Comparison of ENCODE assay signal across 8 cellular contexts in the genomic region with DNA sequence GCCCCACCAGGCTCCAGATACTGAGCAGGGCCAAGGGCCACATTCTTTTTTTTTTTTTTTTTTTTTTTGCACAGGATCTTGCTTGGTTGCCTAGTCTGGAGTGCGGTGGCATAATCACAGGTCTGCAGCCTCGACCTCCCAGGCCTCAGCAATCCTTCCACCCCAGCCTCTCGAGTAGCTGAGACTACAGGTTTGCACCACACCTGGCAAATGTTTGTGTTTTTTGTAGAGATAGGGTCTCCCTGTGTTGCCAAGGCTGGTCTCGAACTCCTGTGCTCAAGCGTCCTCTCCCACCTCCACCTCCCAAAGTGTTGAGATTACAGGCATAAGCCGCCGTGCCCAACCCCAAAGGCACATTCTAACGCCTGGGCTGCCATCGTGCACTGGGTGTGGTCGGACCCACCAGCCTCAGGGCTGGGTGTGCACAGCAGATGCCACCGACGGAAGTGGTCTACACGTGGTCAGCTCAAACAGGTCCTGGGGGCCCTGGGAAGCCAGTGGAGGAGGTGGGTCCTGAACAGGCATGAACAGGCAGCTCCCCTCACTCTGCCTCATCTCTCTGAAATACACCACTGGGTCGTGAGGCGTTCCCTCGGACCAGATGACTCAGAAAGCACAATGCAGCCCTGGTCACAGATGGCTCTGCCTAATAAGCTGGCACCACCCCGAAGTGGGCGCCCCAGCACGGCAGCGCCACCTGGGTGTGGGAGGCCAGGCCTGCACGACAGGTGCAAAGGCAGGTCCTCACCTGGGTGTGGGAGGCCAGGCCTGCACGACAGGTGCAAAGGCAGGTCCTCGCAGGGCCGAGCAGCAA. TPM values are rescaled to one million over a fixed set of nuclear protein-coding genes. Genes with fewer than 3 reads are reported as not detected.
DNase-seq lines count a peak whose midpoint lies in the region; ATAC-seq and TF ChIP-seq lines count a peak whose summit lies in the region.

No MANE protein-coding gene starts in this region.

- peaks cover 1% of the 10 kb centered on the region for H3K36me3 Mint-ChIP-seq in activated CD4-positive, alpha-beta memory T cell treated with anti-CD3 and anti-CD28 coated beads for 36 hours

- H3K4me3 ChIP-seq in GM12864 (ENCODE audit: low read depth, low read length) (no peak overlapping the region), fibroblast of the aortic adventitia (ENCODE audit: low read depth, low read length) (no peak overlapping the region)

- peaks cover 7% of the 10 kb centered on the region for H3K9me3 Mint-ChIP-seq in activated CD4-positive, alpha-beta memory T cell treated with anti-CD3 and anti-CD28 coated beads for 36 hours

- POLR2A ChIA-PET in activated CD4-positive, alpha-beta memory T cell treated with anti-CD3 and anti-CD28 coated beads for 36 hours (lab: Charles Lee), result no interaction called here

- peak; percentile 70 for TF ChIP-seq CTCF in GM12864 (IDR thresholded peaks at IDR 0.05; ENCODE audit: low read depth, low read length, missing control alignments)
- TF ChIP-seq CTCF in fibroblast of the aortic adventitia (IDR thresholded peaks at IDR 0.05; ENCODE audit: insufficient read depth, low read length), result peak; percentile 32

- peaks cover 24% of the 10 kb centered on the region for H3K27me3 Mint-ChIP-seq in activated CD4-positive, alpha-beta memory T cell treated with anti-CD3 and anti-CD28 coated beads for 36 hours

- no peak overlapping the region for H3K4me3 Mint-ChIP-seq in activated CD4-positive, alpha-beta memory T cell treated with anti-CD3 and anti-CD28 coated beads for 36 hours

- CTCF ChIA-PET in activated CD4-positive, alpha-beta memory T cell treated with anti-CD3 and anti-CD28 coated beads for 36 hours (lab: Charles Lee), result interaction anchor here (0.6 to 4.3 kb wide), 10 partner anchors 12 to 164 kb away, joined by 3 to 46 read pairs (median 4); a partner anchor contains a TSS

- DNase-seq in GM12864 (ENCODE audit: low read depth) (peak; percentile 16), NCI-H1436 treated with DMSO at 0.1 percent for 48 hours (lab: John Stamatoyannopoulos, UW) (peak; percentile 11), fibroblast of the aortic adventitia (ENCODE audit: low read depth) (peak; percentile 25), Ammon's horn (ENCODE audit: low spot score) (no peak)
- peak; percentile 69 for DNase-seq in activated CD4-positive, alpha-beta memory T cell treated with anti-CD3 and anti-CD28 coated beads for 36 hours
- peak; percentile 63 for DNase-seq in stimulated activated CD4-positive, alpha-beta T cell treated with anti-CD3 and anti-CD28 coated beads, Interleukin-15, amount 100 ng/mL, for 24 hours

- H3K27ac Mint-ChIP-seq in activated CD4-positive, alpha-beta memory T cell treated with anti-CD3 and anti-CD28 coated beads for 36 hours, result no peak overlapping the region

- peaks cover 8% of the 10 kb centered on the region for H3K4me1 Mint-ChIP-seq in activated CD4-positive, alpha-beta memory T cell treated with anti-CD3 and anti-CD28 coated beads for 36 hours (ENCODE audit: low read depth)

- intact Hi-C loops in activated CD4-positive, alpha-beta memory T cell treated with anti-CD3 and anti-CD28 coated beads for 36 hours (cut with micrococcal nuclease), result no loop called here

- ATAC-seq in GM21515 (IDR thresholded peaks at IDR 0.05; ENCODE audit: unreplicated experiment), result no peak
- ATAC-seq in GM19452 (IDR thresholded peaks at IDR 0.05; ENCODE audit: unreplicated experiment), result no peak

RNA-seq across cellular contexts. Expression of a gene that starts 5.1 kb away (rescaled TPM):
- 1 to 10 TPM; 2.1 to 4.0 TPM for total RNA-seq in activated CD4-positive, alpha-beta memory T cell treated with anti-CD3 and anti-CD28 coated beads for 36 hours
- total RNA-seq in fibroblast of the aortic adventitia (ENCODE audit: low replicate concordance), result 1.5 and 1.9 TPM in 2 replicates

RNA-seq across cellular contexts. Expression of a gene that starts 29.9 kb away (rescaled TPM):
- under 1 TPM in 1 of 2 experiments, not detected in 1; 0.40 TPM for total RNA-seq in activated CD4-positive, alpha-beta memory T cell treated with anti-CD3 and anti-CD28 coated beads for 36 hours
- total RNA-seq in fibroblast of the aortic adventitia (ENCODE audit: low replicate concordance), result 1.3 and 5.6 TPM in 2 replicates

RNA-seq across cellular contexts. Expression of a gene that starts 43.5 kb away (rescaled TPM):
- total RNA-seq in activated CD4-positive, alpha-beta memory T cell treated with anti-CD3 and anti-CD28 coated beads for 36 hours, result 10 to 100 TPM; 25.6 TPM
- 34.3 and 95.4 TPM in 2 replicates for total RNA-seq in fibroblast of the aortic adventitia (ENCODE audit: low replicate concordance)

RNA-seq across cellular contexts. Expression of a gene that starts 50.3 kb away (rescaled TPM):
- total RNA-seq in activated CD4-positive, alpha-beta memory T cell treated with anti-CD3 and anti-CD28 coated beads for 36 hours, result 100 to 1,000 TPM; 195 to 200 TPM
- total RNA-seq in fibroblast of the aortic adventitia (ENCODE audit: low replicate concordance), result 20.9 and 24.2 TPM in 2 replicates

RNA-seq across cellular contexts. Expression of a gene that starts 50.6 kb away (rescaled TPM):
- 10 to 100 TPM; 55.0 to 57.2 TPM for total RNA-seq in activated CD4-positive, alpha-beta memory T cell treated with anti-CD3 and anti-CD28 coated beads for 36 hours
- total RNA-seq in fibroblast of the aortic adventitia (ENCODE audit: low replicate concordance), result 30.4 and 38.7 TPM in 2 replicates
